In genomic region chr6:79232696-79233462, GRCh38 we compare ENCODE assay signal across 1 cellular context.
TF ChIP-seq lines count a peak whose summit lies in the region.

No MANE protein-coding gene starts in this region.

TF ChIP-seq in SK-N-SH, 30 proteins besides CTCF, POLR2A, EP300 and RAD21 (continued from another document):
- TF ChIP-seq RFX5 (IDR thresholded peaks at IDR 0.05; ENCODE audit: low read length) = no peak
- TF ChIP-seq JUND (IDR thresholded peaks at IDR 0.05) = no peak
- no peak for TF ChIP-seq TAF1 (IDR thresholded peaks at IDR 0.05; ENCODE audit: borderline replicate concordance, low read depth, low read length)
- no peak for TF ChIP-seq POLR2AphosphoS5 (IDR thresholded peaks at IDR 0.05; ENCODE audit: low read depth, low read length)
- TF ChIP-seq IRF3 (IDR thresholded peaks at IDR 0.05; ENCODE audit: low read depth, low read length) = no peak
